8 cellular contexts compared by ENCODE assay signal in the genomic region with DNA sequence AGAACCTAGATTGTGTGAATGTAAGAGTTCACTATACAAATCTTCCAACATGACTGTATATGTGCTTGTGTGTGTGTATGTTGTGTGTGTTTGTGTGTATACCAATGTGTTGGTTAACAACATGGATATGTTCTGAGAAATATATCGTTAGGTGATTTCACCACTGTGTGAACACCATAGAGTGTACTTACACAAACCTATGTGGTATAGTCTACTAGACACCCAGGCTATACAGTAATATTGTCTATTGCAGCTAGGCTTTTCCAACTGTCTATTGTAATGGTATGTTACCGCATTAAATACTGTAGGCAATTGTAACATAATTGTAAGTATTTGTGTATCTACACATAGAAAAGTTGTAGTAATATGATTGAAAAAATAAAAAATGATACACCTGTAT.
"Had no signal": no experiment of that assay in that cellular context is flagged by ENCODE, and none has a peak within 500 bp of the region (broad histone marks: within the 10 kb centered on the region; RNA-seq: fewer than 3 reads in every experiment).

No MANE protein-coding gene starts in this region.

- H3K4me3 ChIP-seq: GM23338 had no signal

- ATAC-seq: GM23338, HepG2 had no signal

- H2AFZ ChIP-seq: GM23338 had no signal

- H3K4me2 ChIP-seq: GM23338 had no signal

- FAIRE-seq: H1, H54, HepG2 had no signal

- DNase-seq: H9, HCEC 1CT, KBM-7 had no signal

- H3K27ac ChIP-seq: HL-60 had no signal
